10 cellular contexts compared by ENCODE assay signal in genomic region chr9:64773491-64773931, GRCh38.
A peak's percentile ranks its signal among the peaks of the same experiment; 100 is the strongest.
DNase-seq lines count a peak whose midpoint lies in the region; ATAC-seq and TF ChIP-seq lines count a peak whose summit lies in the region.
"Had no signal": no experiment of that assay in that cellular context is flagged by ENCODE, and none has a peak within 500 bp of the region (broad histone marks: within the 10 kb centered on the region; RNA-seq: fewer than 3 reads in every experiment).

No MANE protein-coding gene starts in this region.

- no peaks in the 10 kb centered on the region for H3K4me1 ChIP-seq in Peyer's patch

- DNase-seq in GM06990 (ENCODE audit: extremely low read depth, insufficient read length) (peak; percentile 20), Peyer's patch (peak; percentile 15 to 50 (median 46)), germinal center (ENCODE audit: low spot score) (peak; percentile 2), retinal pigment epithelial cell (ENCODE audit: low read depth) (no peak), endothelial cell (ENCODE audit: low spot score) (no peak)
- DNase-seq in effector CD8-positive, alpha-beta T cell (lab: John Stamatoyannopoulos, UW), result no peak
- DNase-seq: erythroblast, occipital lobe had no signal

- H3K4me3 Mint-ChIP-seq in endothelial cell (ENCODE audit: unreplicated experiment), result no peak overlapping the region

- no peaks in the 10 kb centered on the region for H3K9me3 ChIP-seq in Peyer's patch

- ATAC-seq in GM18868 (IDR thresholded peaks at IDR 0.05; ENCODE audit: unreplicated experiment) (no peak), GM18909 (IDR thresholded peaks at IDR 0.05; ENCODE audit: poor library complexity, unreplicated experiment) (no peak)

- H3K4me3 ChIP-seq in GM06990 (replicated peaks; ENCODE audit: low read depth, low read length), result peak overlapping the region; percentile 51
- H3K4me3 ChIP-seq in Peyer's patch, result peak overlapping the region; percentile 35 to 52 (median 44)
- peak overlapping the region; percentile 39 for H3K4me3 ChIP-seq in retinal pigment epithelial cell (ENCODE audit: low read length)

- no peaks in the 10 kb centered on the region for H3K36me3 Mint-ChIP-seq in endothelial cell (ENCODE audit: low read depth, unreplicated experiment)

- no peak for TF ChIP-seq POLR2A in Peyer's patch (IDR thresholded peaks at IDR 0.05)

- H3K27ac Mint-ChIP-seq in endothelial cell (ENCODE audit: unreplicated experiment), result no peak overlapping the region

- H3K27me3 Mint-ChIP-seq in endothelial cell (ENCODE audit: unreplicated experiment), result no peaks in the 10 kb centered on the region

- H3K27ac ChIP-seq in Peyer's patch, result peak overlapping the region in 1 of 4 donors; percentile 42

- no peak for TF ChIP-seq CTCF in GM06990 (IDR thresholded peaks at IDR 0.05; ENCODE audit: insufficient read depth, low read length, poor library complexity, severe bottlenecking)
- TF ChIP-seq CTCF in Peyer's patch (IDR thresholded peaks at IDR 0.05), result no peak
- no peak for TF ChIP-seq CTCF in retinal pigment epithelial cell (conservative IDR thresholded peaks at IDR 0.05; ENCODE audit: low read depth, low read length)
- TF ChIP-seq CTCF in endothelial cell (IDR thresholded peaks at IDR 0.05; ENCODE audit: unreplicated experiment), result no peak

- H3K36me3 ChIP-seq in GM06990 (ENCODE audit: control insufficient read depth, insufficient read depth, low read length) (no peaks in the 10 kb centered on the region), Peyer's patch (no peaks in the 10 kb centered on the region)

- H3K27me3 ChIP-seq in GM06990 (replicated peaks; ENCODE audit: control insufficient read depth, insufficient read depth, low read length) (no peaks in the 10 kb centered on the region), Peyer's patch (no peaks in the 10 kb centered on the region)

- H3K9me3 Mint-ChIP-seq in endothelial cell (ENCODE audit: unreplicated experiment), result no peaks in the 10 kb centered on the region

- no peaks in the 10 kb centered on the region for H3K4me1 Mint-ChIP-seq in endothelial cell (ENCODE audit: unreplicated experiment)

Comparison
In these comparisons a context has a peak if more than half of its experiments do, and no peak if none do; other contexts are left out.
1. DNase-seq: peak in GM06990 (single experiment), Peyer's patch (3 of 3) and germinal center (single experiment); none in retinal pigment epithelial cell (single experiment), endothelial cell (single experiment) and effector CD8-positive, alpha-beta T cell (single experiment).
2. Peak in every context shown above with its lines, with median percentiles within 50 percentile points of each other: H3K4me3 ChIP-seq.